Comparison of ENCODE assay signal across 16 cellular contexts in genomic region chr3:171834461-171834801, GRCh38. TPM values are rescaled to one million over a fixed set of nuclear protein-coding genes. Genes with fewer than 3 reads are reported as not detected.
DNase-seq lines count a peak whose midpoint lies in the region; ATAC-seq and TF ChIP-seq lines count a peak whose summit lies in the region.
"Had no signal": no experiment of that assay in that cellular context is flagged by ENCODE, and none has a peak within 500 bp of the region (broad histone marks: within the 10 kb centered on the region; RNA-seq: fewer than 3 reads in every experiment).

No MANE protein-coding gene starts in this region.

- no peak for DNase-seq in dorsolateral prefrontal cortex
- DNase-seq in head of caudate nucleus, result no peak
- no peak for DNase-seq in activated T-helper 2 cell treated with anti-CD3 and anti-CD28 coated beads, Interferon-gamma antibody, Interleukin-2, Interleukin-4, amounts not matched to agents 10 μg/mL and 5 μg/mL and 100 μg/mL, durations not matched to agents 14 hours and 24 hours and 36 hours (ENCODE audit: low spot score)
- no peak for DNase-seq in posterior cingulate gyrus
- no peak for DNase-seq in left lung
- DNase-seq: activated naive CD4-positive, alpha-beta T cell treated with Interleukin-2 at 50 U/mL for 16 hours; Karpas-422; retina; stimulated activated CD4-positive, alpha-beta T cell treated with anti-CD3 and anti-CD28 coated beads, Interleukin-2, amount 100 ng/mL, for 24 hours had no signal

- peak overlapping the region in 2 of 3 experiments; percentile 46 to 67 for H3K27ac Mint-ChIP-seq in nephron
- H3K27ac Mint-ChIP-seq in activated T-helper 2 cell treated with anti-CD3 and anti-CD28 coated beads, Interferon-gamma antibody, Interleukin-2, Interleukin-4, amounts not matched to agents 10 μg/mL and 5 μg/mL and 100 μg/mL, durations not matched to agents 14 hours and 24 hours and 36 hours, result no peak overlapping the region

- H3K36me3 ChIP-seq in KMS-11 (ENCODE audit: insufficient read depth) (no peaks in the 10 kb centered on the region), left lung (no peaks in the 10 kb centered on the region)

- H3K27me3 ChIP-seq in KMS-11 (ENCODE audit: insufficient read depth, low read depth) (no peaks in the 10 kb centered on the region), dorsolateral prefrontal cortex (no peaks in the 10 kb centered on the region), left lung (no peaks in the 10 kb centered on the region)

- no peak overlapping the region for H3K4me3 Mint-ChIP-seq in nephron
- H3K4me3 Mint-ChIP-seq in activated T-helper 2 cell treated with anti-CD3 and anti-CD28 coated beads, Interferon-gamma antibody, Interleukin-2, Interleukin-4, amounts not matched to agents 10 μg/mL and 5 μg/mL and 100 μg/mL, durations not matched to agents 14 hours and 24 hours and 36 hours (ENCODE audit: low read depth), result no peak overlapping the region

- no peaks in the 10 kb centered on the region for H3K27me3 Mint-ChIP-seq in nephron (ENCODE audit: low read depth)
- H3K27me3 Mint-ChIP-seq in activated T-helper 2 cell treated with anti-CD3 and anti-CD28 coated beads, Interferon-gamma antibody, Interleukin-2, Interleukin-4, amounts not matched to agents 10 μg/mL and 5 μg/mL and 100 μg/mL, durations not matched to agents 14 hours and 24 hours and 36 hours (ENCODE audit: low read depth), result peaks cover 40% of the 10 kb centered on the region

- no peaks in the 10 kb centered on the region for H3K36me3 Mint-ChIP-seq in nephron (ENCODE audit: low read depth)
- no peaks in the 10 kb centered on the region for H3K36me3 Mint-ChIP-seq in activated T-helper 2 cell treated with anti-CD3 and anti-CD28 coated beads, Interferon-gamma antibody, Interleukin-2, Interleukin-4, amounts not matched to agents 10 μg/mL and 5 μg/mL and 100 μg/mL, durations not matched to agents 14 hours and 24 hours and 36 hours (ENCODE audit: low read depth)

- intact Hi-C loops in dorsolateral prefrontal cortex (cut with DNase I), result loop anchor here in 1 of 2 donors (5.0 to 10.0 kb wide), 5 partner anchors 57 to 870 kb away; partner anchors contain the start of gene TNIK
- intact Hi-C loops in head of caudate nucleus (cut with DNase I), result loop anchor here (5.0 kb wide), 1 partner anchor 187 kb away; no protein-coding TSS in a partner anchor
- intact Hi-C loops in activated T-helper 2 cell treated with anti-CD3 and anti-CD28 coated beads, Interferon-gamma antibody, Interleukin-2, Interleukin-4, amounts not matched to agents 10 μg/mL and 5 μg/mL and 100 μg/mL, durations not matched to agents 14 hours and 24 hours and 36 hours (cut with micrococcal nuclease), result loop anchor here (2.0 kb wide), 1 partner anchor 188 kb away; no protein-coding TSS in a partner anchor
- intact Hi-C loops in posterior cingulate gyrus (cut with DNase I), result loop anchor here (5.0 to 10.0 kb wide), 4 partner anchors 57 to 880 kb away; no protein-coding TSS in a partner anchor
- intact Hi-C loops in left lung (cut with DNase I), result no loop called here

- H3K9ac ChIP-seq in KMS-11, result no peak overlapping the region

- H3K79me2 ChIP-seq in KMS-11 (ENCODE audit: insufficient read depth, low read depth), result no peaks in the 10 kb centered on the region

- ATAC-seq in left lung, result no peak

- TF ChIP-seq CTCF in 22Rv1 (IDR thresholded peaks at IDR 0.05), result peak; percentile 13; the same call in 1 of the 2 replicates
- peak; percentile 23; the same call in 1 of the 2 replicates for TF ChIP-seq CTCF in KMS-11 (conservative IDR thresholded peaks at IDR 0.05; ENCODE audit: low read depth, low read length)
- TF ChIP-seq CTCF in dorsolateral prefrontal cortex (IDR thresholded peaks at IDR 0.05 in 54 of 56, conservative IDR thresholded peaks at IDR 0.05 in 2 of 56; ENCODE audit: low read depth in 1 of 56, partially characterized antibody in 56 of 56), result peak in 3 of 56 donors; percentile 3 to 36 (median 4)
- no peak for TF ChIP-seq CTCF in nephron (IDR thresholded peaks at IDR 0.05; ENCODE audit: unreplicated experiment in 3 of 3)
- no peak for TF ChIP-seq CTCF in left lung (IDR thresholded peaks at IDR 0.05)

- H3K4me3 ChIP-seq in KMS-11 (IDR thresholded peaks at IDR 0.05; ENCODE audit: insufficient read depth, low read depth, low read length) (no peak overlapping the region), dorsolateral prefrontal cortex (no peak overlapping the region), left lung (no peak overlapping the region)
- H3K4me3 ChIP-seq: GM12878 had no signal

- no peaks in the 10 kb centered on the region for H4K20me1 ChIP-seq in KMS-11 (ENCODE audit: insufficient read depth)

- H3K4me1 Mint-ChIP-seq in nephron, result peaks cover 40% of the 10 kb centered on the region
- no peaks in the 10 kb centered on the region for H3K4me1 Mint-ChIP-seq in activated T-helper 2 cell treated with anti-CD3 and anti-CD28 coated beads, Interferon-gamma antibody, Interleukin-2, Interleukin-4, amounts not matched to agents 10 μg/mL and 5 μg/mL and 100 μg/mL, durations not matched to agents 14 hours and 24 hours and 36 hours (ENCODE audit: low read depth)

- H3K9me3 ChIP-seq in left lung, result no peaks in the 10 kb centered on the region
- H3K9me3 ChIP-seq: Caco-2 had no signal

- H2AFZ ChIP-seq in KMS-11 (ENCODE audit: low read depth), result no peak overlapping the region

- H3K4me1 ChIP-seq in KMS-11 (ENCODE audit: low read depth, poor library complexity, severe bottlenecking), result peaks cover 6% of the 10 kb centered on the region
- peaks cover 15 to 50% of the 10 kb centered on the region in 2 donors for H3K4me1 ChIP-seq in left lung

- H3K27ac ChIP-seq in 22Rv1, result no peak overlapping the region
- H3K27ac ChIP-seq in KMS-11, result no peak overlapping the region
- peak overlapping the region in 46 of 59 donors; percentile 5 to 81 (median 52) for H3K27ac ChIP-seq in dorsolateral prefrontal cortex
- H3K27ac ChIP-seq in left lung, result peak overlapping the region in 1 of 2 donors; percentile 55

- H3K9me3 Mint-ChIP-seq in nephron, result no peaks in the 10 kb centered on the region
- no peaks in the 10 kb centered on the region for H3K9me3 Mint-ChIP-seq in activated T-helper 2 cell treated with anti-CD3 and anti-CD28 coated beads, Interferon-gamma antibody, Interleukin-2, Interleukin-4, amounts not matched to agents 10 μg/mL and 5 μg/mL and 100 μg/mL, durations not matched to agents 14 hours and 24 hours and 36 hours

- no peak overlapping the region for H3K4me2 ChIP-seq in KMS-11

RNA-seq across cellular contexts. Expression of gene TMEM212, which starts 8.7 kb away (rescaled TPM):
- 1 to 10 TPM in 47 of 120 experiments, under 1 TPM in 16, not detected in 57; 0.22 to 5.6 (median 1.4) TPM for total RNA-seq in dorsolateral prefrontal cortex
- total RNA-seq in activated T-helper 2 cell treated with anti-CD3 and anti-CD28 coated beads, Interferon-gamma antibody, Interleukin-2, Interleukin-4, amounts not matched to agents 10 μg/mL and 5 μg/mL and 100 μg/mL, durations not matched to agents 14 hours and 24 hours and 36 hours, result 0.09 TPM in 1 of 2 replicates, not detected in the other
- 1 to 10 TPM in 1 of 2 donors, not detected in 1; 2.3 TPM for total RNA-seq in left lung
- total RNA-seq: Caco-2; G401; GM12878; T-helper 1 cell treated with Interleukin-12 subunit alpha and Interleukin-12 subunit beta and Interleukin-4 antibody, amounts not matched to agents 30 ng/mL and 1 ng/mL, for 36 hours had no signal

RNA-seq across cellular contexts. Expression of gene PLD1, which starts 24.1 kb away (rescaled TPM):
- total RNA-seq in dorsolateral prefrontal cortex (100 to 1,000 TPM in 2 of 120 experiments, 10 to 100 TPM in 118; 16.2 to 167 (median 39.0) TPM), left lung (10 to 100 TPM; 18.5 to 18.7 TPM)
- total RNA-seq in activated T-helper 2 cell treated with anti-CD3 and anti-CD28 coated beads, Interferon-gamma antibody, Interleukin-2, Interleukin-4, amounts not matched to agents 10 μg/mL and 5 μg/mL and 100 μg/mL, durations not matched to agents 14 hours and 24 hours and 36 hours, result 1.0 and 1.1 TPM in 2 replicates
- total RNA-seq: G401 had no signal

Comparison
In these comparisons a context has a peak if more than half of its experiments do, and no peak if none do; other contexts are left out.
1. H3K27ac ChIP-seq: peak in dorsolateral prefrontal cortex (46 of 59); none in 22Rv1 (single experiment) and KMS-11 (single experiment).
2. CTCF ChIP-seq: peak in 22Rv1 (single experiment) and KMS-11 (single experiment); none in nephron (0 of 3) and left lung (0 of 2).
3. intact Hi-C loops: an anchor here in head of caudate nucleus (5.0 kb wide), activated T-helper 2 cell treated with anti-CD3 and anti-CD28 coated beads, Interferon-gamma antibody, Interleukin-2, Interleukin-4, amounts not matched to agents 10 μg/mL and 5 μg/mL and 100 μg/mL, durations not matched to agents 14 hours and 24 hours and 36 hours (2.0 kb wide) and posterior cingulate gyrus (5.0 to 10.0 kb wide); none called in left lung.